In the genomic region with DNA sequence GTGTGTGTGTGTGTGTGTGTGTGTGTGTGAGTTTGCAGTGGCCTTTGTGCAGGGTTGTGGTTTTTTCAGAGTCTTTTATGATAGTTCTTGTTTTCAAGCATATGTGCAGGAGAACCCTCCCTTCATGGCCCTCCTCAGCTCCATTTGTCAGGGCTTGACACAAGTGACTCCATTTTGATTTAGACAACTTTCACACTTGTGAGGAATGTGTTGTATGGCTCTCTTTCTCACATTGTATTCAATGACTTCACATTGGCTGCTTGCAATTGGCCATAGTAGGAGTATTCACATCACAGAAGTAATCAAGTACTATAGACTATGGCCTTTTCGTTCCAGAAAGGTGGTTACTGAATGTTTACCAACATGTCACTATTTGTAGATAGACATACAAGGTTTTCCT, we compare ENCODE assay signal across 35 cellular contexts.
DNase-seq lines count a peak whose midpoint lies in the region; ATAC-seq, FAIRE-seq and TF ChIP-seq lines count a peak whose summit lies in the region.
"Had no signal": no experiment of that assay in that cellular context is flagged by ENCODE, and none has a peak within 500 bp of the region (broad histone marks: within the 10 kb centered on the region; RNA-seq: fewer than 3 reads in every experiment).

No MANE protein-coding gene starts in this region.

- no peaks in the 10 kb centered on the region for H3K36me3 ChIP-seq in GM12878 (ENCODE audit: control insufficient read depth in 2 of 2, insufficient read depth in 2 of 2, low read length in 1 of 2)
- no peaks in the 10 kb centered on the region for H3K36me3 ChIP-seq in endothelial cell of umbilical vein (ENCODE audit: control insufficient read depth in 2 of 2, extremely low read depth in 1 of 2, insufficient read depth in 2 of 2, low read length in 2 of 2)
- no peaks in the 10 kb centered on the region for H3K36me3 ChIP-seq in trophoblast cell (ENCODE audit: control insufficient read depth in 1 of 2, insufficient read depth in 2 of 2, low read length in 2 of 2)
- H3K36me3 ChIP-seq: BE2C; BLaER1; BLaER1 treated with 17β-estradiol and CSF1 and Interleukin-3, amounts not matched to agents 10 nM and 100 nM had no signal

- H3K27ac ChIP-seq in GM12878 (ENCODE audit: control insufficient read depth, insufficient read depth) (no peak overlapping the region), endothelial cell of umbilical vein (ENCODE audit: insufficient read depth, low read depth, low read length) (no peak overlapping the region), trophoblast cell (ENCODE audit: low read depth, low read length) (peak overlapping the region; percentile 27), foreskin keratinocyte (no peak overlapping the region)
- H3K27ac ChIP-seq: 22Rv1; A549; BLaER1; BLaER1 treated with 17β-estradiol and CSF1 and Interleukin-3, amounts not matched to agents 10 nM and 100 nM; C4-2B had no signal

- DNase-seq in GM12878 (ENCODE audit: low read depth, low spot score) (no peak), endothelial cell of umbilical vein (ENCODE audit: low read depth, low spot score) (no peak), trophoblast cell (no peak), foreskin keratinocyte (no peak), progenitor cell of endocrine pancreas (ENCODE audit: low spot score, unreplicated experiment) (no peak)
- no peak for DNase-seq in activated effector memory CD4-positive, alpha-beta T cell treated with anti-CD3 and anti-CD28 coated beads, Interleukin-2, amount 50 U/mL, for 16 hours
- DNase-seq: 8988T; ACHN; AML-193; BE2C; C1 segment of cervical spinal cord; Caco-2; Calu3; CD4-positive, alpha-beta memory T cell; CD4-positive, alpha-beta T cell; CD4-positive, CD25-positive, alpha-beta regulatory T cell; CD8-positive, alpha-beta memory T cell; CD8-positive, alpha-beta T cell; COR-L47; DMS 273 treated with DMSO at 0.1 percent for 48 hours; DMS153; DMS53; DMS79; DMS79 treated with DMSO at 0.1 percent for 48 hours; DND-41; EL had no signal

- 80% methylated on average over 1 of the region's 1 CpG for WGBS in GM12878 (ENCODE audit: insufficient coverage, insufficient replicate concordance, low lambda C conversion rate, missing lambda C conversion rate)
- no CpG with 5 or more reads among the region's 1 CpG for WGBS in trophoblast cell (ENCODE audit: extremely low coverage, insufficient coverage, insufficient read length)

- no peaks in the 10 kb centered on the region for H3K79me2 ChIP-seq in GM12878 (ENCODE audit: control insufficient read depth, insufficient read depth, low read length)
- H3K79me2 ChIP-seq in endothelial cell of umbilical vein (ENCODE audit: control insufficient read depth, insufficient read depth, low read length) = no peaks in the 10 kb centered on the region
- H3K79me2 ChIP-seq in trophoblast cell (ENCODE audit: control insufficient read depth, insufficient read depth, low read length, poor library complexity) = peaks cover 2% of the 10 kb centered on the region

- H3K27ac Mint-ChIP-seq in progenitor cell of endocrine pancreas = no peak overlapping the region
- H3K27ac Mint-ChIP-seq: B cell; CD14-positive monocyte; CD4-positive, alpha-beta memory T cell; CD4-positive, alpha-beta T cell; CD4-positive, CD25-positive, alpha-beta regulatory T cell; CD8-positive, alpha-beta memory T cell; CD8-positive, alpha-beta T cell had no signal

- peaks cover 24% of the 10 kb centered on the region for H3K4me1 Mint-ChIP-seq in progenitor cell of endocrine pancreas (ENCODE audit: low read depth)
- H3K4me1 Mint-ChIP-seq: B cell; CD14-positive monocyte; CD4-positive, alpha-beta memory T cell; CD4-positive, CD25-positive, alpha-beta regulatory T cell; CD8-positive, alpha-beta memory T cell had no signal

- H3K4me3 Mint-ChIP-seq in progenitor cell of endocrine pancreas (ENCODE audit: low read depth) = no peak overlapping the region
- H3K4me3 Mint-ChIP-seq: B cell; CD14-positive monocyte; CD4-positive, alpha-beta memory T cell; CD4-positive, alpha-beta T cell; CD4-positive, CD25-positive, alpha-beta regulatory T cell; CD8-positive, alpha-beta memory T cell; CD8-positive, alpha-beta T cell had no signal

- no peak overlapping the region for H3K23ac ChIP-seq in trophoblast cell (ENCODE audit: low read length)

- intact Hi-C loops in GM12878 (cut with micrococcal nuclease; ENCODE audit: unreplicated experiment) (no loop called here), endothelial cell of umbilical vein (cut with micrococcal nuclease) (no loop called here)

- H3K14ac ChIP-seq in trophoblast cell (ENCODE audit: low read length) = no peak overlapping the region

- H3K27me3 ChIP-seq in GM12878 (replicated peaks in 1 of 2; ENCODE audit: control insufficient read depth in 2 of 2, insufficient read depth in 2 of 2, low read length in 1 of 2) (no peaks in the 10 kb centered on the region), endothelial cell of umbilical vein (ENCODE audit: control insufficient read depth in 2 of 2, insufficient read depth in 2 of 2, low read length in 2 of 2) (peaks cover 20 to 54% of the 10 kb centered on the region in 2 experiments), trophoblast cell (ENCODE audit: insufficient read depth, low read length) (no peaks in the 10 kb centered on the region), foreskin keratinocyte (peaks cover 8% of the 10 kb centered on the region)
- H3K27me3 ChIP-seq: BLaER1; BLaER1 treated with 17β-estradiol and CSF1 and Interleukin-3, amounts not matched to agents 10 nM and 100 nM had no signal

- peak overlapping the region; percentile 36 for H2BK120ac ChIP-seq in trophoblast cell (ENCODE audit: insufficient read depth, low read length, poor library complexity)

- H3K9me3 ChIP-seq in GM12878 (replicated peaks; ENCODE audit: control insufficient read depth, insufficient read depth, low read length) = no peaks in the 10 kb centered on the region
- no peaks in the 10 kb centered on the region for H3K9me3 ChIP-seq in endothelial cell of umbilical vein (replicated peaks; ENCODE audit: control insufficient read depth, insufficient read depth, low read length)
- H3K9me3 ChIP-seq in trophoblast cell (ENCODE audit: insufficient read depth, low read depth, low read length) = peaks cover 2% of the 10 kb centered on the region
- H3K9me3 ChIP-seq: A549; BE2C; BLaER1; BLaER1 treated with 17β-estradiol and CSF1 and Interleukin-3, amounts not matched to agents 10 nM and 100 nM; Caco-2 had no signal

- no peak overlapping the region for H4K91ac ChIP-seq in trophoblast cell (ENCODE audit: low read depth, low read length)

- CTCF ChIA-PET in GM12878 (lab: Yijun Ruan, JAX) = interaction anchor here (1.0 to 4.1 kb wide), 2 partner anchors 10 to 24 kb away, joined by 3 to 30 read pairs; no protein-coding TSS in a partner anchor
- CTCF ChIA-PET in endothelial cell of umbilical vein (lab: Charles Lee) = interaction anchor here (3.2 kb wide), 1 partner anchor 10 kb away, joined by 14 read pairs; no protein-coding TSS in a partner anchor

- peaks cover 12% of the 10 kb centered on the region for H3K79me1 ChIP-seq in trophoblast cell (ENCODE audit: low read length)

- TF ChIP-seq POLR2A in GM12878 (IDR thresholded peaks at IDR 0.05; ENCODE audit: low read depth, low read length) (no peak), endothelial cell of umbilical vein (IDR thresholded peaks at IDR 0.05; ENCODE audit: low read depth, low read length) (no peak)

- no peak overlapping the region for H2BK5ac ChIP-seq in trophoblast cell (ENCODE audit: low read depth, low read length, poor library complexity)

- no peak overlapping the region for H2AK5ac ChIP-seq in trophoblast cell (ENCODE audit: low read length)

- H4K12ac ChIP-seq in trophoblast cell (ENCODE audit: low read depth, low read length) = no peak overlapping the region

- no peaks in the 10 kb centered on the region for H4K20me1 ChIP-seq in GM12878 (ENCODE audit: control insufficient read depth, insufficient read depth)
- H4K20me1 ChIP-seq in endothelial cell of umbilical vein (replicated peaks; ENCODE audit: control insufficient read depth, extremely low read depth, insufficient read depth, low read length) = no peaks in the 10 kb centered on the region
- H4K20me1 ChIP-seq: BLaER1; BLaER1 treated with 17β-estradiol and CSF1 and Interleukin-3, amounts not matched to agents 10 nM and 100 nM had no signal

- no peak overlapping the region for H4K8ac ChIP-seq in trophoblast cell (ENCODE audit: low read depth, low read length)

- in situ Hi-C loops in GM12878 (cut with MboI) = loop anchor here (25.0 kb wide), 2 partner anchors 527 to 877 kb away; no protein-coding TSS in a partner anchor

- no peak for TF ChIP-seq RAD21 in GM12878 (IDR thresholded peaks at IDR 0.05; ENCODE audit: insufficient read depth, low read depth, low read length)

- H3K9me1 ChIP-seq in endothelial cell of umbilical vein (replicated peaks; ENCODE audit: control insufficient read depth, extremely low read depth, insufficient read depth, low read length) = no peaks in the 10 kb centered on the region

- BruUV-seq in GM12878 (replicated peaks; lab: Mats Ljungman, UMichigan) = no TSS peak
- BruUV-seq in endothelial cell of umbilical vein (replicated peaks; lab: Mats Ljungman, UMichigan) = no TSS peak

- H2BK12ac ChIP-seq in trophoblast cell (ENCODE audit: low read length) = no peak overlapping the region

- POLR2A ChIA-PET in GM12878 (lab: Charles Lee) (no interaction called here), endothelial cell of umbilical vein (lab: Charles Lee) (no interaction called here)

- no peak overlapping the region for H3K18ac ChIP-seq in trophoblast cell (ENCODE audit: low read length)

- no peak overlapping the region for H3K4me3 ChIP-seq in GM12878
- no peak overlapping the region for H3K4me3 ChIP-seq in endothelial cell of umbilical vein (replicated peaks in 1 of 3; ENCODE audit: insufficient read depth in 1 of 3, low read depth in 1 of 3, low read length in 3 of 3)
- H3K4me3 ChIP-seq in trophoblast cell (ENCODE audit: low read depth, low read length) = no peak overlapping the region
- H3K4me3 ChIP-seq: A549; BLaER1; BLaER1 treated with 17β-estradiol and CSF1 and Interleukin-3, amounts not matched to agents 10 nM and 100 nM had no signal

- TF ChIP-seq CTCF in GM12878 (IDR thresholded peaks at IDR 0.05 in 2 of 3, conservative IDR thresholded peaks at IDR 0.05 in 1 of 3; ENCODE audit: control insufficient read depth in 2 of 3, extremely low read depth in 1 of 3, insufficient read depth in 1 of 3, low read depth in 3 of 3, low read length in 3 of 3) (no peak), endothelial cell of umbilical vein (IDR thresholded peaks at IDR 0.05; ENCODE audit: extremely low read depth in 1 of 2, insufficient read depth in 1 of 2, low read depth in 1 of 2, low read length in 2 of 2) (no peak), foreskin keratinocyte (conservative IDR thresholded peaks at IDR 0.05) (no peak), progenitor cell of endocrine pancreas (IDR thresholded peaks at IDR 0.05; ENCODE audit: unreplicated experiment) (no peak)

- H2AFZ ChIP-seq in GM12878 (ENCODE audit: control insufficient read depth, low read depth, low read length) (no peak overlapping the region), endothelial cell of umbilical vein (ENCODE audit: low read depth, low read length) (no peak overlapping the region), trophoblast cell (ENCODE audit: insufficient read depth, low read length, poor library complexity) (no peak overlapping the region)

- no peaks in the 10 kb centered on the region for H3K36me3 Mint-ChIP-seq in progenitor cell of endocrine pancreas (ENCODE audit: insufficient read depth)
- H3K36me3 Mint-ChIP-seq: CD14-positive monocyte; CD4-positive, alpha-beta memory T cell; CD4-positive, CD25-positive, alpha-beta regulatory T cell; CD8-positive, alpha-beta memory T cell; CD8-positive, alpha-beta T cell had no signal

- ATAC-seq in GM12878 (no peak), foreskin keratinocyte (no peak)
- ATAC-seq: A549; CD8-positive, alpha-beta T cell had no signal

- H3K4me1 ChIP-seq in GM12878 (ENCODE audit: control insufficient read depth, insufficient read depth, low read length) (no peaks in the 10 kb centered on the region), endothelial cell of umbilical vein (ENCODE audit: control insufficient read depth, extremely low read depth, insufficient read depth, low read length) (no peaks in the 10 kb centered on the region), trophoblast cell (ENCODE audit: control insufficient read depth in 1 of 2, insufficient read depth in 2 of 2, low read length in 2 of 2) (peaks cover 2 to 7% of the 10 kb centered on the region in 2 experiments), foreskin keratinocyte (no peaks in the 10 kb centered on the region)
- H3K4me1 ChIP-seq: A549; BE2C; BLaER1; BLaER1 treated with 17β-estradiol and CSF1 and Interleukin-3, amounts not matched to agents 10 nM and 100 nM had no signal

- no peak for TF ChIP-seq EP300 in GM12878 (IDR thresholded peaks at IDR 0.05; ENCODE audit: borderline replicate concordance in 1 of 2, control insufficient read depth in 1 of 2, low read depth in 2 of 2, low read length in 2 of 2)

- RAD21 ChIA-PET in GM12878 (lab: Charles Lee; ENCODE audit: unreplicated experiment) = no interaction called here

- FAIRE-seq in GM12878 (lab: Jason Lieb, UNC) = no peak
- no peak for FAIRE-seq in endothelial cell of umbilical vein (lab: Jason Lieb, UNC)
- FAIRE-seq: A204.1, A549, D721Med had no signal

- H3K27me3 Mint-ChIP-seq in progenitor cell of endocrine pancreas = no peaks in the 10 kb centered on the region
- H3K27me3 Mint-ChIP-seq: CD4-positive, alpha-beta T cell had no signal

- H3K4me2 ChIP-seq in GM12878 (ENCODE audit: control insufficient read depth, insufficient read depth) = no peak overlapping the region
- no peak overlapping the region for H3K4me2 ChIP-seq in endothelial cell of umbilical vein (ENCODE audit: insufficient read depth, low read length)
- no peak overlapping the region for H3K4me2 ChIP-seq in trophoblast cell (ENCODE audit: low read length)
- H3K4me2 ChIP-seq: A549; BLaER1; BLaER1 treated with 17β-estradiol and CSF1 and Interleukin-3, amounts not matched to agents 10 nM and 100 nM had no signal

- H3K4ac ChIP-seq in trophoblast cell (ENCODE audit: low read depth, low read length) = no peak overlapping the region

- dilution Hi-C loops in endothelial cell of umbilical vein (cut with MboI; ENCODE audit: extremely low pct_ligation_motif_present, low sequenced_read_pairs) = no loop called here

- no peaks in the 10 kb centered on the region for H3K9me3 Mint-ChIP-seq in progenitor cell of endocrine pancreas (ENCODE audit: low read depth)
- H3K9me3 Mint-ChIP-seq: CD14-positive monocyte; CD4-positive, alpha-beta memory T cell; CD4-positive, alpha-beta T cell; CD8-positive, alpha-beta memory T cell; CD8-positive, alpha-beta T cell had no signal

- SMC1A ChIA-PET in GM12878 (lab: Charles Lee; ENCODE audit: uncharacterized antibody, unreplicated experiment) = interaction anchor here (1.1 to 2.0 kb wide), 2 partner anchors 10 to 40 kb away, joined by 4 to 8 read pairs; no protein-coding TSS in a partner anchor

- H3K9ac ChIP-seq in GM12878 (ENCODE audit: control insufficient read depth, insufficient read depth, low read length) = no peak overlapping the region
- no peak overlapping the region for H3K9ac ChIP-seq in endothelial cell of umbilical vein (replicated peaks; ENCODE audit: extremely low read depth, insufficient read depth, low read length)
- H3K9ac ChIP-seq in trophoblast cell (ENCODE audit: low read length) = no peak overlapping the region
- H3K9ac ChIP-seq: BLaER1; BLaER1 treated with 17β-estradiol and CSF1 and Interleukin-3, amounts not matched to agents 10 nM and 100 nM had no signal
